In genomic region chr7:26097837-26098668, GRCh38 we compare ENCODE assay signal across 14 cellular contexts. TPM values are rescaled to one million over a fixed set of nuclear protein-coding genes. Genes with fewer than 3 reads are reported as not detected.
DNase-seq lines count a peak whose midpoint lies in the region; ATAC-seq and TF ChIP-seq lines count a peak whose summit lies in the region.
"Had no signal": no experiment of that assay in that cellular context is flagged by ENCODE, and none has a peak within 500 bp of the region (broad histone marks: within the 10 kb centered on the region; RNA-seq: fewer than 3 reads in every experiment).

No MANE protein-coding gene starts in this region.

- H3K27ac Mint-ChIP-seq in CD14-positive monocyte (peak overlapping the region in 6 of 7 donors; percentile 75 to 96 (median 91)), T-cell (peak overlapping the region; percentile 95 to 96)
- H3K27ac Mint-ChIP-seq in dendritic cell treated with granulocyte-macrophage colony-stimulating factor and Interleukin-4, amounts not matched to agents 40 ng/mL and 50 ng/mL, for 4 days: peak overlapping the region; percentile 68

- peaks cover 0 to 3% (median 0%) of the 10 kb centered on the region in 7 donors for H3K9me3 Mint-ChIP-seq in CD14-positive monocyte
- no peaks in the 10 kb centered on the region for H3K9me3 Mint-ChIP-seq in T-cell
- H3K9me3 Mint-ChIP-seq in dendritic cell treated with granulocyte-macrophage colony-stimulating factor and Interleukin-4, amounts not matched to agents 40 ng/mL and 50 ng/mL, for 4 days: no peaks in the 10 kb centered on the region

- POLR2A ChIA-PET in T-cell (lab: Charles Lee): interaction anchor here in 1 of 2 donors (0.6 kb wide), 1 partner anchor 12 kb away, joined by 7 read pairs; no protein-coding TSS in a partner anchor

- H3K9me3 ChIP-seq in DOHH2 (ENCODE audit: control insufficient read depth, insufficient read depth, low read length): no peaks in the 10 kb centered on the region
- H3K9me3 ChIP-seq: BLaER1, tibial artery had no signal

- no peaks in the 10 kb centered on the region for H3K9me2 ChIP-seq in DOHH2 (replicated peaks; ENCODE audit: control insufficient read depth, low read length)

- H3K79me2 ChIP-seq in DOHH2 (ENCODE audit: control insufficient read depth, low read length): peaks cover 13% of the 10 kb centered on the region

- H3K4me1 Mint-ChIP-seq in CD14-positive monocyte (peaks cover 38% of the 10 kb centered on the region), T-cell (peaks cover 40 to 60% (median 52%) of the 10 kb centered on the region in 3 donors)
- H3K4me1 Mint-ChIP-seq in dendritic cell treated with granulocyte-macrophage colony-stimulating factor and Interleukin-4, amounts not matched to agents 40 ng/mL and 50 ng/mL, for 4 days (ENCODE audit: low read depth): peaks cover 46% of the 10 kb centered on the region

- H3K27ac ChIP-seq in DOHH2 (ENCODE audit: low read depth, low read length): peak overlapping the region; percentile 34
- H3K27ac ChIP-seq: BLaER1, tibial artery had no signal

- H3K27me3 Mint-ChIP-seq in CD14-positive monocyte (ENCODE audit: low read depth in 3 of 3) (peaks cover 0 to 2% (median 0%) of the 10 kb centered on the region in 3 donors), T-cell (no peaks in the 10 kb centered on the region)
- H3K27me3 Mint-ChIP-seq in dendritic cell treated with granulocyte-macrophage colony-stimulating factor and Interleukin-4, amounts not matched to agents 40 ng/mL and 50 ng/mL, for 4 days: no peaks in the 10 kb centered on the region

- CTCF ChIA-PET in T-cell (lab: Charles Lee): interaction anchor here (0.6 to 1.2 kb wide), 5 partner anchors 13 to 692 kb away, joined by 3 to 5 read pairs (median 3); no protein-coding TSS in a partner anchor

- intact Hi-C loops in CD14-positive monocyte (cut with micrococcal nuclease): no loop called here
- intact Hi-C loops in dendritic cell treated with granulocyte-macrophage colony-stimulating factor and Interleukin-4, amounts not matched to agents 40 ng/mL and 50 ng/mL, for 4 days (cut with micrococcal nuclease): no loop called here

- H4K20me1 ChIP-seq in DOHH2 (ENCODE audit: control insufficient read depth, insufficient read depth, low read depth, low read length): no peaks in the 10 kb centered on the region
- H4K20me1 ChIP-seq: BLaER1 had no signal

- H3K27me3 ChIP-seq in DOHH2 (ENCODE audit: control insufficient read depth, low read length): no peaks in the 10 kb centered on the region
- H3K27me3 ChIP-seq: BLaER1, tibial artery had no signal

- ATAC-seq in T-cell (replicated peaks in 1 of 4): peak in 2 of 4 experiments; percentile 5 to 42
- no peak for ATAC-seq in HG03045 (IDR thresholded peaks at IDR 0.05; ENCODE audit: unreplicated experiment)
- no peak for ATAC-seq in GM19023 (IDR thresholded peaks at IDR 0.05; ENCODE audit: unreplicated experiment)

- H3K36me3 ChIP-seq in DOHH2 (ENCODE audit: control insufficient read depth, low read length): no peaks in the 10 kb centered on the region
- H3K36me3 ChIP-seq: BLaER1, tibial artery had no signal

- H3K36me3 Mint-ChIP-seq in CD14-positive monocyte (peaks cover 0 to 2% of the 10 kb centered on the region in 2 donors), T-cell (no peaks in the 10 kb centered on the region)
- peaks cover 6% of the 10 kb centered on the region for H3K36me3 Mint-ChIP-seq in dendritic cell treated with granulocyte-macrophage colony-stimulating factor and Interleukin-4, amounts not matched to agents 40 ng/mL and 50 ng/mL, for 4 days (ENCODE audit: low read depth)

- H3F3A ChIP-seq in DOHH2 (ENCODE audit: control insufficient read depth, insufficient read depth): peaks cover 24% of the 10 kb centered on the region

- H3K4me1 ChIP-seq in DOHH2 (ENCODE audit: control insufficient read depth, low read length): peaks cover 55% of the 10 kb centered on the region

- H3K4me3 ChIP-seq in DOHH2 (ENCODE audit: low read length): peak overlapping the region; percentile 35
- H3K4me3 ChIP-seq: BLaER1, tibial artery had no signal

- H3K4me3 Mint-ChIP-seq in CD14-positive monocyte (no peak overlapping the region), T-cell (peak overlapping the region in 2 of 3 donors; percentile 31 to 60)
- H3K4me3 Mint-ChIP-seq in dendritic cell treated with granulocyte-macrophage colony-stimulating factor and Interleukin-4, amounts not matched to agents 40 ng/mL and 50 ng/mL, for 4 days: no peak overlapping the region

- H3K4me2 ChIP-seq in DOHH2 (ENCODE audit: low read length): peak overlapping the region; percentile 59
- H3K4me2 ChIP-seq: BLaER1 had no signal

- TF ChIP-seq CTCF in CD14-positive monocyte (IDR thresholded peaks at IDR 0.05) (no peak), DOHH2 (IDR thresholded peaks at IDR 0.05; ENCODE audit: low read depth, low read length, poor library complexity, severe bottlenecking) (no peak)

- DNase-seq in CD14-positive monocyte (ENCODE audit: low spot score) (no peak), T-cell (peak in 1 of 34 experiments; percentile 18), cerebellar cortex (ENCODE audit: low spot score) (no peak), COR-L47 (lab: John Stamatoyannopoulos, UW) (no peak)
- DNase-seq: amygdala, hypothalamus, NCI-H82, SHP77, tibial artery had no signal

RNA-seq across cellular contexts. Expression of gene NFE2L3, which starts 53.9 kb away (rescaled TPM):
- 10 to 100 TPM; 10.6 to 17.2 TPM for polyA plus RNA-seq in CD14-positive monocyte
- 1 to 10 TPM; 1.8 to 6.2 (median 5.1) TPM for total RNA-seq in T-cell

Comparison
In these comparisons a context has a peak if more than half of its experiments do, and no peak if none do; other contexts are left out.
1. H3K4me3 Mint-ChIP-seq: peak in T-cell (2 of 3); none in CD14-positive monocyte (0 of 2) and dendritic cell treated with granulocyte-macrophage colony-stimulating factor and Interleukin-4, amounts not matched to agents 40 ng/mL and 50 ng/mL, for 4 days (single experiment).
2. Peak in every context shown above with its lines, with median percentiles within 50 percentile points of each other: H3K27ac Mint-ChIP-seq.